In genomic region chr12:47557401-47557800, GRCh38 we compare ENCODE assay signal across 22 cellular contexts.
"Had no signal": no experiment of that assay in that cellular context is flagged by ENCODE, and none has a peak within 500 bp of the region (broad histone marks: within the 10 kb centered on the region; RNA-seq: fewer than 3 reads in every experiment).

No MANE protein-coding gene starts in this region.

- H3K36me3 Mint-ChIP-seq: T-cell had no signal

- ATAC-seq: activated CD8-positive, alpha-beta memory T cell treated with anti-CD3 and anti-CD28 coated beads, Interleukin-2, amount 10 ng/mL, durations not matched to agents 7 days and 5 days; left ventricle myocardium superior; natural killer cell; stimulated activated memory B cell treated with anti-CD40 and anti-IgM and Interleukin-4, amounts not matched to agents 10 μg/mL and 1 μg/mL and 100 μg/mL, for 72 hours; T-cell had no signal

- H3K9ac ChIP-seq: SK-N-SH had no signal

- H3K27me3 ChIP-seq: brain microvascular endothelial cell, ovary, spleen, thyroid gland had no signal

- H3K4me1 Mint-ChIP-seq: activated B cell treated with CpG ODN at 0.5 μM for 24 hours; activated CD4-positive, alpha-beta memory T cell treated with anti-CD3 and anti-CD28 coated beads, Interleukin-2, amount 10 ng/mL, durations not matched to agents 7 days and 5 days; activated CD8-positive, alpha-beta memory T cell treated with anti-CD3 and anti-CD28 coated beads, Interleukin-2, amount 10 ng/mL, durations not matched to agents 7 days and 5 days; stimulated activated memory B cell treated with anti-CD40 and anti-IgM and Interleukin-4, amounts not matched to agents 10 μg/mL and 1 μg/mL and 100 μg/mL, for 72 hours had no signal

- H3K4me1 ChIP-seq: spleen, thyroid gland had no signal

- H3K4me3 Mint-ChIP-seq: activated B cell treated with CpG ODN at 0.5 μM for 24 hours; activated CD4-positive, alpha-beta memory T cell treated with anti-CD3 and anti-CD28 coated beads, Interleukin-2, amount 10 ng/mL, durations not matched to agents 7 days and 5 days; activated CD8-positive, alpha-beta memory T cell treated with anti-CD3 and anti-CD28 coated beads, Interleukin-2, amount 10 ng/mL, durations not matched to agents 7 days and 5 days; activated naive CD8-positive, alpha-beta T cell treated with anti-CD3 and anti-CD28 coated beads for 36 hours; natural killer cell; stimulated activated memory B cell treated with anti-CD40 and anti-IgM and Interleukin-4, amounts not matched to agents 10 μg/mL and 1 μg/mL and 100 μg/mL, for 72 hours; T-cell had no signal

- H3K36me3 ChIP-seq: brain microvascular endothelial cell, ovary, spleen, thyroid gland had no signal

- H3K27ac ChIP-seq: brain microvascular endothelial cell, ovary, spleen, thyroid gland had no signal

- H3K27me3 Mint-ChIP-seq: activated naive CD8-positive, alpha-beta T cell treated with anti-CD3 and anti-CD28 coated beads for 36 hours; stimulated activated memory B cell treated with anti-CD40 and anti-IgM and Interleukin-4, amounts not matched to agents 10 μg/mL and 1 μg/mL and 100 μg/mL, for 72 hours; T-cell had no signal

- H3K4me3 ChIP-seq: ovary, spleen, thyroid gland had no signal

- H3K9me3 ChIP-seq: SK-N-SH, thyroid gland had no signal

- H3K27ac Mint-ChIP-seq: activated B cell treated with CpG ODN at 0.5 μM for 24 hours; activated CD4-positive, alpha-beta memory T cell treated with anti-CD3 and anti-CD28 coated beads, Interleukin-2, amount 10 ng/mL, durations not matched to agents 7 days and 5 days; activated CD8-positive, alpha-beta memory T cell treated with anti-CD3 and anti-CD28 coated beads, Interleukin-2, amount 10 ng/mL, durations not matched to agents 7 days and 5 days; activated naive CD8-positive, alpha-beta T cell treated with anti-CD3 and anti-CD28 coated beads for 36 hours; natural killer cell; stimulated activated memory B cell treated with anti-CD40 and anti-IgM and Interleukin-4, amounts not matched to agents 10 μg/mL and 1 μg/mL and 100 μg/mL, for 72 hours; T-cell had no signal

- DNase-seq: activated B cell treated with CpG ODN at 0.5 μM for 24 hours; activated CD4-positive, alpha-beta memory T cell treated with anti-CD3 and anti-CD28 coated beads, Interleukin-2, amount 10 ng/mL, durations not matched to agents 7 days and 5 days; activated CD4-positive, alpha-beta T cell treated with anti-CD3 and anti-CD28 coated beads for 4 hours; activated CD8-positive, alpha-beta memory T cell treated with anti-CD3 and anti-CD28 coated beads, Interleukin-2, amount 10 ng/mL, durations not matched to agents 7 days and 5 days; activated naive CD4-positive, alpha-beta T cell; activated naive CD8-positive, alpha-beta T cell treated with anti-CD3 and anti-CD28 coated beads for 36 hours; amniotic stem cell; brain microvascular endothelial cell; cerebellar nuclear complex; cortex of kidney; effector CD4-positive, alpha-beta T cell; left ventricle myocardium superior; mesenchymal stem cell; natural killer cell; ovary; SK-N-SH; spleen; stimulated activated CD4-positive, alpha-beta T cell treated with anti-CD3 and anti-CD28 coated beads, Interleukin-4, amount 100 ng/mL, for 4 hours; T-cell; thyroid gland had no signal

- FAIRE-seq: frontal cortex had no signal

- H3K4me2 ChIP-seq: SK-N-SH had no signal
